In the genomic region with DNA sequence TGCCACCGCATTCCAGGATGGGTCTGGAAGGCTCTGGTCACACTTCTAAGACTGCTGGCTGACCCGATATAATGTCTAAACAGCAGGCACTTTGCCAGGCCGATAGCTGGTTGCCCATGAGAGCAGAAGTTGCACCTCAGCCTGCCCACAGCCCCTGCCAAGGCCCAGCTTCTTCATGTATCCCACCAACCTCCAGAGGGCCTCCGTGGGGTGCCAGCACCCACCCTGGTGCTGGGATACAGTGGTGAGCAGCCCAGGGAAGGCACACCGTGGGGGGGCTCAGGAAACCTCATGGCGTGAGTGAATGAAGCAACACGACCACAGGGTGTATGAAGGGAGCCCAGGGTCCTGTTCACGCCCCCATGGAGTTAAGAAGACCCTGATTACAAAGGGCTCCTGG, we compare ENCODE assay signal across 30 cellular contexts. TPM values are rescaled to one million over a fixed set of nuclear protein-coding genes. Genes with fewer than 3 reads are reported as not detected.
A peak's percentile ranks its signal among the peaks of the same experiment; 100 is the strongest.
DNase-seq lines count a peak whose midpoint lies in the region; ATAC-seq and TF ChIP-seq lines count a peak whose summit lies in the region.
"Had no signal": no experiment of that assay in that cellular context is flagged by ENCODE, and none has a peak within 500 bp of the region (broad histone marks: within the 10 kb centered on the region; RNA-seq: fewer than 3 reads in every experiment).

No MANE protein-coding gene starts in this region.

- intact Hi-C loops in spleen (cut with DNase I; ENCODE audit: low total_unique reads), result no loop called here

- H3K9me3 ChIP-seq in BLaER1, result 0 out of 2 replicates have a peak, but pooled peaks cover 3% of the 10 kb centered on the region
- H3K9me3 ChIP-seq in H9 (ENCODE audit: control insufficient read depth, low read depth, low read length), result no peaks in the 10 kb centered on the region
- H3K9me3 ChIP-seq in mesenchymal stem cell (ENCODE audit: control insufficient read depth, low read length), result no peaks in the 10 kb centered on the region
- H3K9me3 ChIP-seq in spleen, result no peaks in the 10 kb centered on the region
- no peaks in the 10 kb centered on the region for H3K9me3 ChIP-seq in Karpas-422 (ENCODE audit: low read length)
- H3K9me3 ChIP-seq: Peyer's patch had no signal

- no peak overlapping the region for H3K4me3 Mint-ChIP-seq in H9
- no peak overlapping the region for H3K4me3 Mint-ChIP-seq in stimulated activated effector memory CD8-positive, alpha-beta T cell treated with anti-CD3 and anti-CD28 coated beads, Interleukin-12 subunit alpha, Interleukin-12 subunit beta, amount 100 ng/mL, for 72 hours
- H3K4me3 Mint-ChIP-seq in WTC11, result no peak overlapping the region
- H3K4me3 Mint-ChIP-seq: CD8-positive, alpha-beta T cell had no signal

- TF ChIP-seq CTCF in H9 (conservative IDR thresholded peaks at IDR 0.05), result no peak
- no peak for TF ChIP-seq CTCF in spleen (IDR thresholded peaks at IDR 0.05 in 8 of 11, conservative IDR thresholded peaks at IDR 0.05 in 3 of 11)
- TF ChIP-seq CTCF in WTC11 (IDR thresholded peaks at IDR 0.05), result no peak

- H3T11ph ChIP-seq in H9 (ENCODE audit: low read length), result no peak overlapping the region

- H3K79me1 ChIP-seq in H9 (ENCODE audit: insufficient read depth, low read depth, low read length, poor library complexity, severe bottlenecking) (no peaks in the 10 kb centered on the region), mesenchymal stem cell (replicated peaks; ENCODE audit: low read length, poor library complexity, severe bottlenecking) (no peaks in the 10 kb centered on the region)

- H2BK15ac ChIP-seq in H9 (ENCODE audit: low read depth, low read length) (no peak overlapping the region), mesenchymal stem cell (ENCODE audit: low read depth, poor library complexity, severe bottlenecking) (no peak overlapping the region)

- no peak overlapping the region for H2BK12ac ChIP-seq in H9 (ENCODE audit: insufficient read length, low read depth, low read length)
- H2BK12ac ChIP-seq in mesenchymal stem cell (ENCODE audit: low read length in 2 of 2), result peak overlapping the region; percentile 49 to 60

- H3K27ac Mint-ChIP-seq in H9, result no peak overlapping the region
- H3K27ac Mint-ChIP-seq in stimulated activated effector memory CD8-positive, alpha-beta T cell treated with anti-CD3 and anti-CD28 coated beads, Interleukin-12 subunit alpha, Interleukin-12 subunit beta, amount 100 ng/mL, for 72 hours, result no peak overlapping the region
- H3K27ac Mint-ChIP-seq in WTC11, result no peak overlapping the region
- H3K27ac Mint-ChIP-seq: CD8-positive, alpha-beta T cell had no signal

- H3K27me3 Mint-ChIP-seq in H9 (ENCODE audit: low read depth), result peaks cover 85% of the 10 kb centered on the region
- H3K27me3 Mint-ChIP-seq in WTC11 (ENCODE audit: low read depth), result peaks cover 59% of the 10 kb centered on the region

- ATAC-seq in stimulated activated effector memory CD8-positive, alpha-beta T cell treated with anti-CD3 and anti-CD28 coated beads, Interleukin-12 subunit alpha, Interleukin-12 subunit beta, amount 100 ng/mL, for 72 hours, result no peak
- ATAC-seq in WTC11, result no peak
- ATAC-seq: CD8-positive, alpha-beta T cell; GM12878; HCT116; HepG2 had no signal

- CTCF ChIA-PET in WTC11 (lab: Charles Lee), result no interaction called here

- H2AFZ ChIP-seq in H9 (ENCODE audit: low read length) (no peak overlapping the region), mesenchymal stem cell (ENCODE audit: low read depth, low read length) (no peak overlapping the region), Karpas-422 (ENCODE audit: low read length) (no peak overlapping the region)

- no peak overlapping the region for H4K91ac ChIP-seq in H9 (ENCODE audit: insufficient read length, low read depth, low read length)
- peak overlapping the region; percentile 27 for H4K91ac ChIP-seq in mesenchymal stem cell (ENCODE audit: low read length)

- no peaks in the 10 kb centered on the region for H3K79me2 ChIP-seq in H9 (ENCODE audit: insufficient read depth, low read length)
- no peaks in the 10 kb centered on the region for H3K79me2 ChIP-seq in Karpas-422 (ENCODE audit: low read length)

- no peak overlapping the region for H3K56ac ChIP-seq in H9 (ENCODE audit: insufficient read length, low read depth, low read length)

- H3K4me1 Mint-ChIP-seq in H9, result peaks cover 34 to 35% of the 10 kb centered on the region in 2 experiments
- H3K4me1 Mint-ChIP-seq in stimulated activated effector memory CD8-positive, alpha-beta T cell treated with anti-CD3 and anti-CD28 coated beads, Interleukin-12 subunit alpha, Interleukin-12 subunit beta, amount 100 ng/mL, for 72 hours, result no peaks in the 10 kb centered on the region
- peaks cover 27% of the 10 kb centered on the region for H3K4me1 Mint-ChIP-seq in WTC11

- H3K4me2 ChIP-seq in BLaER1 (peak overlapping the region; percentile 59), H9 (ENCODE audit: insufficient read depth, insufficient read length, low read length) (no peak overlapping the region), mesenchymal stem cell (ENCODE audit: low read length, poor library complexity, severe bottlenecking) (no peak overlapping the region), Karpas-422 (ENCODE audit: low read depth, low read length, poor library complexity, severe bottlenecking) (no peak overlapping the region)

- no peak overlapping the region for H2AK5ac ChIP-seq in H9 (ENCODE audit: insufficient read length, low read length)
- H2AK5ac ChIP-seq in mesenchymal stem cell (ENCODE audit: low read length, severe bottlenecking), result no peak overlapping the region

- no peak overlapping the region for H4K5ac ChIP-seq in H9 (ENCODE audit: insufficient read length, low read depth, low read length)

- no peaks in the 10 kb centered on the region for H3K27me3 ChIP-seq in BLaER1
- H3K27me3 ChIP-seq in H9 (ENCODE audit: insufficient read depth, low read length), result peaks cover 2% of the 10 kb centered on the region; the same call in 1 of the 2 replicates
- no peaks in the 10 kb centered on the region for H3K27me3 ChIP-seq in mesenchymal stem cell (ENCODE audit: control insufficient read depth in 1 of 2, insufficient read depth in 1 of 2, low read length in 2 of 2)
- peaks cover 0 to 7% (median 0%) of the 10 kb centered on the region in 7 donors for H3K27me3 ChIP-seq in spleen (replicated peaks in 1 of 7)
- H3K27me3 ChIP-seq in Karpas-422 (ENCODE audit: low read length), result no peaks in the 10 kb centered on the region
- H3K27me3 ChIP-seq: Peyer's patch had no signal

- no peaks in the 10 kb centered on the region for H3K36me3 ChIP-seq in BLaER1
- peaks cover 0 to 3% of the 10 kb centered on the region in 2 experiments for H3K36me3 ChIP-seq in mesenchymal stem cell (ENCODE audit: control insufficient read depth in 1 of 2, insufficient read depth in 2 of 2, low read depth in 1 of 2, low read length in 2 of 2)
- H3K36me3 ChIP-seq in spleen, result no peaks in the 10 kb centered on the region
- H3K36me3 ChIP-seq in Karpas-422 (ENCODE audit: insufficient read depth, low read length), result no peaks in the 10 kb centered on the region
- H3K36me3 ChIP-seq: Peyer's patch had no signal

- WGBS in H9 (ENCODE audit: extremely low coverage, insufficient read length, low lambda C conversion rate), result no CpG with 5 or more reads among the region's 8 CpGs
- WGBS in mesenchymal stem cell, result 90% methylated on average over 8 of the region's 8 CpGs
- WGBS in spleen, 5 donors, result 58 to 78% (median 67%) methylated on average over 8 of the region's 8 CpGs

- H3K23ac ChIP-seq in H9 (ENCODE audit: insufficient read length, low read depth, low read length), result no peak overlapping the region
- H3K23ac ChIP-seq in mesenchymal stem cell (ENCODE audit: low read length in 2 of 2), result no peak overlapping the region

- POLR2A ChIA-PET in WTC11 (lab: Charles Lee), result no interaction called here

- peaks cover 0 to 5% (median 2%) of the 10 kb centered on the region in 3 experiments; a peak in 4 of 7 replicates for H3K36me3 Mint-ChIP-seq in H9 (ENCODE audit: insufficient read depth in 1 of 3, low read depth in 3 of 3)
- H3K36me3 Mint-ChIP-seq in stimulated activated effector memory CD8-positive, alpha-beta T cell treated with anti-CD3 and anti-CD28 coated beads, Interleukin-12 subunit alpha, Interleukin-12 subunit beta, amount 100 ng/mL, for 72 hours, result no peaks in the 10 kb centered on the region
- peaks cover 5% of the 10 kb centered on the region; the same call in 1 of the 2 replicates for H3K36me3 Mint-ChIP-seq in WTC11
- H3K36me3 Mint-ChIP-seq: CD8-positive, alpha-beta T cell had no signal

- no peak overlapping the region for H3K4me3 ChIP-seq in BLaER1
- no peak overlapping the region for H3K4me3 ChIP-seq in mesenchymal stem cell (ENCODE audit: insufficient read depth in 1 of 2, low read depth in 1 of 2, low read length in 2 of 2)
- no peak overlapping the region for H3K4me3 ChIP-seq in spleen
- H3K4me3 ChIP-seq in Karpas-422 (ENCODE audit: low read length), result no peak overlapping the region
- H3K4me3 ChIP-seq: GM12878, Peyer's patch, SK-N-MC had no signal

- H2BK5ac ChIP-seq in H9 (ENCODE audit: insufficient read length, low read length) (no peak overlapping the region), mesenchymal stem cell (ENCODE audit: low read depth, low read length, poor library complexity, severe bottlenecking) (no peak overlapping the region)

- no peak overlapping the region for H2BK20ac ChIP-seq in H9 (ENCODE audit: low read depth, low read length, poor library complexity, severe bottlenecking)

- H4K20me1 ChIP-seq in BLaER1 (no peaks in the 10 kb centered on the region), H9 (ENCODE audit: control insufficient read depth, insufficient read depth, insufficient read length) (no peaks in the 10 kb centered on the region), Karpas-422 (ENCODE audit: insufficient read depth, low read depth, low read length) (no peaks in the 10 kb centered on the region)

- H3K4ac ChIP-seq in H9 (ENCODE audit: low read depth, low read length) (no peak overlapping the region), mesenchymal stem cell (ENCODE audit: low read depth in 1 of 2, low read length in 2 of 2) (no peak overlapping the region)

- no peaks in the 10 kb centered on the region for H3K9me2 ChIP-seq in Karpas-422 (replicated peaks; ENCODE audit: insufficient read depth, low read length)

- H4K8ac ChIP-seq in H9 (replicated peaks; ENCODE audit: insufficient read length, low read depth, low read length) (no peak overlapping the region), mesenchymal stem cell (ENCODE audit: low read length) (peak overlapping the region; percentile 16)

- H3K27ac ChIP-seq in BLaER1, result no peak overlapping the region
- H3K27ac ChIP-seq in H9 (ENCODE audit: insufficient read length, low read depth, low read length), result no peak overlapping the region
- H3K27ac ChIP-seq in mesenchymal stem cell (ENCODE audit: low read length, poor library complexity, severe bottlenecking), result no peak overlapping the region
- H3K27ac ChIP-seq in spleen, result no peak overlapping the region
- H3K27ac ChIP-seq in Karpas-422 (ENCODE audit: low read length), result no peak overlapping the region
- H3K27ac ChIP-seq: Peyer's patch, SK-N-MC had no signal

- DNase-seq in H9 (peak; percentile 13), mesenchymal stem cell (no peak), spleen (peak; percentile 64), WTC11 (ENCODE audit: low spot score) (no peak), Karpas-422 (no peak)
- DNase-seq in stimulated activated effector memory CD8-positive, alpha-beta T cell treated with anti-CD3 and anti-CD28 coated beads, Interleukin-12 subunit alpha, Interleukin-12 subunit beta, amount 100 ng/mL, for 72 hours (ENCODE audit: low spot score in 2 of 2), result no peak
- DNase-seq: C1 segment of cervical spinal cord; CD8-positive, alpha-beta T cell; DMS 273 treated with DMSO at 0.1 percent for 48 hours; DMS79; EL; GDM1; GOT3; Kasumi-1; NCI-H1092 treated with DMSO at 0.1 percent for 48 hours; NCI-H1436; NCI-H187; NCI-H2081 treated with DMSO at 0.1 percent for 48 hours; NCI-H2171; NCI-H226; NCI-H510A; NCI-H69; SIG-M5 had no signal

- H3K9me3 Mint-ChIP-seq in H9, result peaks cover 3 to 7% of the 10 kb centered on the region in 2 experiments; a peak in 3 of 5 replicates
- no peaks in the 10 kb centered on the region for H3K9me3 Mint-ChIP-seq in stimulated activated effector memory CD8-positive, alpha-beta T cell treated with anti-CD3 and anti-CD28 coated beads, Interleukin-12 subunit alpha, Interleukin-12 subunit beta, amount 100 ng/mL, for 72 hours
- peaks cover 7% of the 10 kb centered on the region for H3K9me3 Mint-ChIP-seq in WTC11
- H3K9me3 Mint-ChIP-seq: CD8-positive, alpha-beta T cell had no signal

- no peak for TF ChIP-seq POLR2A in spleen (IDR thresholded peaks at IDR 0.05)

- H3K9ac ChIP-seq in BLaER1, result no peak overlapping the region
- H3K9ac ChIP-seq in H9 (ENCODE audit: extremely low read depth, insufficient read length, low read length), result no peak overlapping the region
- H3K9ac ChIP-seq in mesenchymal stem cell (ENCODE audit: low read length), result no peak overlapping the region
- H3K9ac ChIP-seq in Karpas-422 (ENCODE audit: low read length), result no peak overlapping the region

- H3K18ac ChIP-seq in H9 (ENCODE audit: insufficient read length, low read depth, low read length) (no peak overlapping the region), mesenchymal stem cell (ENCODE audit: low read depth in 1 of 2, low read length in 2 of 2) (peak overlapping the region in 1 of 2 experiments; percentile 42)

- no peak overlapping the region for H3K14ac ChIP-seq in H9 (ENCODE audit: insufficient read depth, low read length)
- H3K14ac ChIP-seq in mesenchymal stem cell (ENCODE audit: low read length in 2 of 2), result peak overlapping the region in 1 of 2 experiments; percentile 76

- no peaks in the 10 kb centered on the region for H3K23me2 ChIP-seq in H9 (ENCODE audit: insufficient read length, low read depth, low read length, poor library complexity, severe bottlenecking)

- H3K4me1 ChIP-seq in BLaER1 (peaks cover 22% of the 10 kb centered on the region), H9 (ENCODE audit: insufficient read depth, low read length) (peaks cover 6% of the 10 kb centered on the region; the same call in 1 of the 2 replicates), mesenchymal stem cell (ENCODE audit: control insufficient read depth, insufficient read depth, low read depth, low read length) (peaks cover 14% of the 10 kb centered on the region), spleen (peaks cover 0 to 13% (median 2%) of the 10 kb centered on the region in 6 donors), Karpas-422 (ENCODE audit: low read length) (no peaks in the 10 kb centered on the region)
- H3K4me1 ChIP-seq: Peyer's patch had no signal

- H2BK120ac ChIP-seq in H9 (ENCODE audit: low read depth, low read length, poor library complexity, severe bottlenecking) (no peak overlapping the region), mesenchymal stem cell (ENCODE audit: low read depth, low read length) (no peak overlapping the region)

RNA-seq across cellular contexts. Expression of gene GLI2, which starts 16.2 kb away (rescaled TPM):
- 56.7 and 59.3 TPM in 2 replicates for total RNA-seq in H9 (2021)
- 28.9 TPM for polyA plus RNA-seq in mesenchymal stem cell (2013, experiment 1 of 2)
- 29.5 TPM for polyA plus RNA-seq in mesenchymal stem cell (2013, experiment 2 of 2)
- total RNA-seq in spleen, result 10 to 100 TPM in 1 of 7 donors, 1 to 10 TPM in 5, under 1 TPM in 1; 0.51 to 10.6 (median 1.7) TPM
- under 1 TPM; 0.22 to 0.32 (median 0.23) TPM for polyA plus RNA-seq in spleen
- 45.9 to 60.9 TPM (median 48.6 TPM) in 3 replicates for total RNA-seq in WTC11 (2021)
- 0.07 TPM in 1 of 2 replicates, not detected in the other for total RNA-seq in Karpas-422 (2014; rRNA removed; shearing (Covaris generic); ENCODE audit: low replicate concordance)
- total RNA-seq: CD8-positive, alpha-beta T cell; GM12878; HepG2; OCI-LY7 had no signal
- polyA plus RNA-seq: HepG2 had no signal

Comparison
In these comparisons a context has a peak if more than half of its experiments do, and no peak if none do; other contexts are left out.
1. DNase-seq: peak in H9 (single experiment) and spleen (single experiment); none in mesenchymal stem cell (single experiment), stimulated activated effector memory CD8-positive, alpha-beta T cell treated with anti-CD3 and anti-CD28 coated beads, Interleukin-12 subunit alpha, Interleukin-12 subunit beta, amount 100 ng/mL, for 72 hours (0 of 2), WTC11 (single experiment) and Karpas-422 (single experiment).